In the genomic region with DNA sequence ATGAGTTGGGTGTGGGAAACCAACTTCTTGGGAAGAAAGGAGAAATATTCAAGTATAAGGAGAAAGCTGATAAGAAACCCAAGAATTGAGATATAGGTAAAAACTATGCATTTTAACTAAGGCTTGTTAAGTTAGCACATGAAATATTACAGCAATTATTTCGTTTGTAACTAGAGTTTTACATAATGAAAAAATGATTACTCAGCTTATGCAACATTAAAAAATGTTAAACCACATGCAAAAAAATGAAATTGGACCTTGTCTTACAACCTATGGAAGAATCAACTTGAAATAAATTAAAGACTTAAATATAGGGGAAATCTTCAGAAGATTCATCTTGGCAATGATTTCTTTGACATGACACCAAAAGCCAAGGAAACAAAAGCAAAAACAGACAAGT, we compare ENCODE assay signal across 34 cellular contexts.
"Had no signal": no experiment of that assay in that cellular context is flagged by ENCODE, and none has a peak within 500 bp of the region (broad histone marks: within the 10 kb centered on the region; RNA-seq: fewer than 3 reads in every experiment).

No MANE protein-coding gene starts in this region.

- H3K4me1 ChIP-seq: adrenal gland, ascending aorta, body of pancreas, breast epithelium had no signal

- H3K27me3 ChIP-seq: adrenal gland, ascending aorta, body of pancreas, brain microvascular endothelial cell, breast epithelium, cardiac muscle cell had no signal

- H3K4me3 ChIP-seq: adrenal gland, ascending aorta, body of pancreas, breast epithelium, cardiac muscle cell had no signal

- ATAC-seq: activated naive CD4-positive, alpha-beta T cell treated with anti-CD3 and anti-CD28 coated beads, Interleukin-2, amount 50 U/mL, for 72 hours; activated naive CD8-positive, alpha-beta T cell treated with anti-CD3 and anti-CD28 coated beads, Interleukin-2, amount 50 U/mL, for 24 hours; activated T-cell treated with anti-CD3 and anti-CD28 coated beads, Interleukin-2, amount 50 U/mL, for 4 hours; activated T-cell treated with anti-CD3 and anti-CD28 coated beads, Interleukin-2, amount 50 U/mL, for 72 hours; activated T-helper 17 cell treated with anti-CD3 and anti-CD28 coated beads, Interleukin-2, amount 50 U/mL, for 72 hours; body of pancreas had no signal

- H3K36me3 ChIP-seq: adrenal gland, ascending aorta, brain microvascular endothelial cell, breast epithelium, cardiac muscle cell had no signal

- H3K9me3 ChIP-seq: adrenal gland, ascending aorta, body of pancreas, breast epithelium had no signal

- H3K27ac ChIP-seq: adrenal gland, ascending aorta, body of pancreas, brain microvascular endothelial cell, breast epithelium, cardiac muscle cell had no signal

- FAIRE-seq: astrocyte, bronchial epithelial cell had no signal

- DNase-seq: activated effector memory CD4-positive, alpha-beta T cell treated with anti-CD3 and anti-CD28 coated beads, Interleukin-2, amount 50 U/mL, for 16 hours; activated effector memory CD4-positive, alpha-beta T cell treated with Interleukin-2 at 50 U/mL for 16 hours; activated gamma-delta T cell; activated gamma-delta T cell treated with Interleukin-2 at 50 U/mL for 16 hours; activated naive CD4-positive, alpha-beta T cell; activated naive CD4-positive, alpha-beta T cell treated with anti-CD3 and anti-CD28 coated beads for 36 hours; activated naive CD4-positive, alpha-beta T cell treated with anti-CD3 and anti-CD28 coated beads, Interleukin-2, amount 10 ng/mL, durations not matched to agents 7 days and 5 days; activated naive CD4-positive, alpha-beta T cell treated with anti-CD3 and anti-CD28 coated beads, Interleukin-2, amount 50 U/mL, for 16 hours; activated naive CD4-positive, alpha-beta T cell treated with Interleukin-2 at 50 U/mL for 16 hours; activated naive CD8-positive, alpha-beta T cell treated with anti-CD3 and anti-CD28 coated beads for 36 hours; activated naive CD8-positive, alpha-beta T cell treated with anti-CD3 and anti-CD28 coated beads, Interleukin-2, amount 10 ng/mL, durations not matched to agents 7 days and 5 days; activated naive CD8-positive, alpha-beta T cell treated with anti-CD3 and anti-CD28 coated beads, Interleukin-2, amount 50 U/mL, for 24 hours; activated T-cell treated with anti-CD3 and anti-CD28 coated beads, Interleukin-2, amount 50 U/mL, for 1 hour; activated T-cell treated with anti-CD3 and anti-CD28 coated beads, Interleukin-2, amount 50 U/mL, for 24 hours; activated T-cell treated with anti-CD3 and anti-CD28 coated beads, Interleukin-2, amount 50 U/mL, for 4 hours; activated T-cell treated with anti-CD3 and anti-CD28 coated beads, Interleukin-2, amount 50 U/mL, for 48 hours; activated T-cell treated with anti-CD3 and anti-CD28 coated beads, Interleukin-2, amount 50 U/mL, for 72 hours; adrenal gland; amniotic stem cell; amygdala; anterior cingulate cortex; aorta; body of pancreas; brain microvascular endothelial cell; caudate nucleus; central memory CD4-positive, alpha-beta T cell; cerebellar nuclear complex had no signal
